In the genomic region with DNA sequence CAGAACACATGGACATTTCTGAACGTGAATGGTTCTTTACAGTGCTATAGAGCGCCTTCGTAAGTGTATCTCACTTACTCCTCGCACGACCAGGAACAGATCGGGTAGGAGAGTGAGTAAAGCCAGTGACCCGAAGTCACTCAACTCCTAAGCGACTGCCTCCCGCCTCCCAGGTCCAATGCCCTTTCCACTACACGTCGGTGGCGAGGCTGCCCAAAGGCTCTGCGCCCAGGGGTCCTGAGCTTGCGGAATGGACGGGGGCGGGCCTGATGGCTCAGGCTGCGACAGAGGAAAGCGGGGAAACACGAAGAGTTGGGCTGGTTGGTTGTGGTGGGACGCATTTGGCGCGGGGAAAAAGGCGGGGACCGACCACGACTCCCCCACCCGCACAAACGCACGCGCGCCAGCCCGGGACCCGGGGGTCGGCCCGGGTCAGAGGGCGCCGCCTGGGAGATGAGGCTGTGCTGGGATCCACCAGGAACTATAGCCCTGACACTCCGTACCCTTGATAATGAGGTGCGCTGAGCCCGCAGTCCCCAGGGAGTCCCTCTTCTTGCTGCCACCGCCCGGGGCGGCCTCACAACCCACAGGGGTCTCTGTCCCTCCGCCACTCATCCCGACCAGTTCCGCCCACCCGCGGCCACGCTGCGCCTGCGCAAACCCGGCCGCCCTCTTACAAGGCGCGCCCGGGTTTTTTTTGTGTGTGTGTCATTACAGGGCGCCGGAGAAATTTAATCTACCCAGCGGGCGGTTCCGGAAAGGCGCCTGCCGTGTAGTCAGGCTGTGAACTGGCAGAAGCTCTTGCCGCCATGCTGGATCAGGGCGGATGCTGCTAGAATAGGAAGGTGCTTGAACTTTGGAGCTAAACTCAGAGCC, we compare ENCODE assay signal across 8 cellular contexts. TPM values are rescaled to one million over a fixed set of nuclear protein-coding genes. Genes with fewer than 3 reads are reported as not detected.
A peak's percentile ranks its signal among the peaks of the same experiment; 100 is the strongest.
DNase-seq lines count a peak whose midpoint lies in the region; ATAC-seq and TF ChIP-seq lines count a peak whose summit lies in the region.

A gene with protein sequence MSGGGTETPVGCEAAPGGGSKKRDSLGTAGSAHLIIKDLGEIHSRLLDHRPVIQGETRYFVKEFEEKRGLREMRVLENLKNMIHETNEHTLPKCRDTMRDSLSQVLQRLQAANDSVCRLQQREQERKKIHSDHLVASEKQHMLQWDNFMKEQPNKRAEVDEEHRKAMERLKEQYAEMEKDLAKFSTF (minus strand): TSS at position 628 of the 876 bp plus-strand sequence. CDS start 13 bp downstream, at position 615.

- peak; percentile 92 for ATAC-seq in HG03196 (IDR thresholded peaks at IDR 0.05; ENCODE audit: unreplicated experiment)
- peak; percentile 90 for ATAC-seq in activated B cell treated with CpG ODN at 0.5 μM for 24 hours (ENCODE audit: low read depth)

- CTCF ChIA-PET in activated B cell treated with CpG ODN at 0.5 μM for 24 hours (lab: Charles Lee), result no interaction called here

- intact Hi-C loops in activated B cell treated with CpG ODN at 0.5 μM for 24 hours (cut with micrococcal nuclease), result loop anchor here (1.0 to 2.0 kb wide), 8 partner anchors 38 to 1477 kb away; a partner anchor contains a TSS
- intact Hi-C loops in spleen (cut with DNase I; ENCODE audit: low total_unique reads), result no loop called here

- WGBS in spleen, 5 donors, result 0 to 1% (median 0%) methylated on average over 39 to 64 of the region's 64 CpGs

- H3K4me3 ChIP-seq in spleen, result peak within 1 kb of the TSS; percentile 65 to 94 (median 88)

- POLR2A ChIA-PET in activated B cell treated with CpG ODN at 0.5 μM for 24 hours (lab: Charles Lee), result interaction anchor here (0.6 to 4.0 kb wide), 6 partner anchors 28 to 675 kb away, joined by 3 to 59 read pairs (median 4); a partner anchor contains a TSS

- peak; percentile 97 for DNase-seq in AG08395 (ENCODE audit: low spot score)
- peak; percentile 86 for DNase-seq in NCI-H345 (lab: John Stamatoyannopoulos, UW)
- peak; percentile 96 for DNase-seq in activated B cell treated with CpG ODN at 0.5 μM for 24 hours
- DNase-seq in caudate nucleus (lab: John Stamatoyannopoulos, UW), result peak; percentile 64 to 98 (median 91)
- DNase-seq in inferior parietal cortex (ENCODE audit: extremely low spot score), result peak; percentile 97
- DNase-seq in spleen, result peak; percentile 98

- peaks cover 25% of the 10 kb centered on the region for H3K4me1 Mint-ChIP-seq in activated B cell treated with CpG ODN at 0.5 μM for 24 hours

- peak within 1 kb of the TSS; percentile 93 for H3K4me3 Mint-ChIP-seq in activated B cell treated with CpG ODN at 0.5 μM for 24 hours

- H3K9me3 ChIP-seq in spleen, result no peaks in the 10 kb centered on the region

- no peaks in the 10 kb centered on the region for H3K9me3 Mint-ChIP-seq in activated B cell treated with CpG ODN at 0.5 μM for 24 hours

- peaks cover 17 to 32% (median 19%) of the 10 kb centered on the region in 6 donors for H3K4me1 ChIP-seq in spleen

- TF ChIP-seq CTCF in activated B cell treated with CpG ODN at 0.5 μM for 24 hours (IDR thresholded peaks at IDR 0.05) (no peak), spleen (IDR thresholded peaks at IDR 0.05 in 8 of 11, conservative IDR thresholded peaks at IDR 0.05 in 3 of 11) (peak in 7 of 11 experiments; percentile 13 to 52 (median 39))

- TF ChIP-seq POLR2A in GM18951 (IDR thresholded peaks at IDR 0.05; ENCODE audit: extremely low read depth, insufficient read depth, insufficient read length) (peak; percentile 87), spleen (IDR thresholded peaks at IDR 0.05) (peak in 1 of 3 donors; percentile 45)

- no peaks in the 10 kb centered on the region for H3K27me3 Mint-ChIP-seq in activated B cell treated with CpG ODN at 0.5 μM for 24 hours

- H3K27ac ChIP-seq in caudate nucleus (ENCODE audit: low read depth, low read length) (peak within 1 kb of the TSS; percentile 84), spleen (peak within 1 kb of the TSS; percentile 76 to 93 (median 91))

- in situ Hi-C loops in GM18951 (cut with MboI; ENCODE audit: low sequenced_read_pairs, unreplicated experiment), result no loop called here

- H3K27ac Mint-ChIP-seq in activated B cell treated with CpG ODN at 0.5 μM for 24 hours, result peak within 1 kb of the TSS; percentile 91

- no peaks in the 10 kb centered on the region for H3K27me3 ChIP-seq in spleen (replicated peaks in 1 of 7)

- H3K36me3 ChIP-seq in spleen, result peaks cover 0 to 32% (median 14%) of the 10 kb centered on the region in 6 donors

- peaks cover 21% of the 10 kb centered on the region for H3K36me3 Mint-ChIP-seq in activated B cell treated with CpG ODN at 0.5 μM for 24 hours (ENCODE audit: low read depth)

RNA-seq across cellular contexts. Expression of the gene that starts here (rescaled TPM):
- total RNA-seq in activated B cell treated with CpG ODN at 0.5 μM for 24 hours, result 13.8 and 16.8 TPM in 2 replicates
- 10 to 100 TPM; 11.6 to 18.0 (median 14.6) TPM for total RNA-seq in spleen
- 10 to 100 TPM in 1 of 3 donors, 1 to 10 TPM in 2; 6.6 to 11.3 (median 6.9) TPM for polyA plus RNA-seq in spleen

Comparison
In these comparisons a context has a peak if more than half of its experiments do, and no peak if none do; other contexts are left out.
1. Peak in every context shown above with its lines: DNase-seq, ATAC-seq, H3K4me3 ChIP-seq and H3K27ac ChIP-seq.